Comparison of ENCODE assay signal across 36 cellular contexts in the genomic region with DNA sequence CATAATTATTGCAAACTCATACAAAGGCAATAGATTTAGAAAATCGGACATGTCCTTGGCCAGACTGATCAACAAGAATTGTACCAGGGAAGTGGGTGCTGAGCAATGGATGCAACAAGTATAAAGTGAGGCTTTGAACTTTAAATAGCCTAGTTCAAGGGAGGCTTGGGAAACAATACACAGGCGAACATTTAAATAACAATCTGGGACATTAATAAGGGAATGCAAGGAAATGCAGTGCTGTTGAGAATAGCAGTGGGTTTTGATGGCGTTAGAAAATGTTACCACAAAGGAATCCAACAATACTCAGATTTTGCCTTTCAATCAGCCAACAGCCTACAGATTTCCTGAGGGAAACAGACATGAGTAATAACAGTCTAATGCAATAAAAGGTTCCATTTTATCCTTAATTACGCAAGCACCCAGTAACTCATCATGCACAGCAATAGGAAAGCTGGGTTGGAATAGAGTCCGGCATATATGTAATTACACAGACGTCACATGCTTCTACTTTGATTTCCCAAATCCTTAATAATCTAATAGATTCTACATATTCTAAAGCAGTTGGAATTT.
A peak's percentile ranks its signal among the peaks of the same experiment; 100 is the strongest.
DNase-seq lines count a peak whose midpoint lies in the region; ATAC-seq, FAIRE-seq and TF ChIP-seq lines count a peak whose summit lies in the region.
"Had no signal": no experiment of that assay in that cellular context is flagged by ENCODE, and none has a peak within 500 bp of the region (broad histone marks: within the 10 kb centered on the region; RNA-seq: fewer than 3 reads in every experiment).

No MANE protein-coding gene starts in this region.

- no peak overlapping the region for H3K4me3 Mint-ChIP-seq in CD4-positive, alpha-beta memory T cell
- H3K4me3 Mint-ChIP-seq: activated naive CD4-positive, alpha-beta T cell treated with anti-CD3 and anti-CD28 coated beads, Interleukin-2, amount 50 U/mL, for 24 hours; naive thymus-derived CD4-positive, alpha-beta T cell; stimulated activated naive CD8-positive, alpha-beta T cell treated with anti-CD3 and anti-CD28 coated beads, Interleukin-15, amount 100 ng/mL, for 72 hours had no signal

- no peak overlapping the region for H3K27ac ChIP-seq in CD4-positive, alpha-beta memory T cell (ENCODE audit: low read depth, low read length)
- H3K27ac ChIP-seq in transverse colon: no peak overlapping the region
- H3K27ac ChIP-seq: BLaER1, HL-60, prostate gland, thoracic aorta, VCaP had no signal

- ATAC-seq in HG02798 (IDR thresholded peaks at IDR 0.05; ENCODE audit: poor library complexity, unreplicated experiment): no peak
- ATAC-seq: left ventricle myocardium superior; naive thymus-derived CD4-positive, alpha-beta T cell; sciatic nerve; stimulated activated naive CD8-positive, alpha-beta T cell treated with anti-CD3 and anti-CD28 coated beads, Interleukin-15, amount 100 ng/mL, for 72 hours had no signal

- POLR2A ChIA-PET in CD4-positive, alpha-beta memory T cell (lab: Charles Lee; ENCODE audit: partially characterized antibody): no interaction called here

- intact Hi-C loops in CD4-positive, alpha-beta memory T cell (cut with micrococcal nuclease): no loop called here
- intact Hi-C loops in transverse colon (cut with DNase I; ENCODE audit: low total_unique reads): no loop called here

- CTCF ChIA-PET in CD4-positive, alpha-beta memory T cell (lab: Charles Lee; ENCODE audit: partially characterized antibody): no interaction called here

- no peaks in the 10 kb centered on the region for H3K27me3 ChIP-seq in CD4-positive, alpha-beta memory T cell (ENCODE audit: insufficient read depth, low read length)
- H3K27me3 ChIP-seq in transverse colon: no peaks in the 10 kb centered on the region
- H3K27me3 ChIP-seq: BLaER1 had no signal

- no peak for TF ChIP-seq EP300 in transverse colon (IDR thresholded peaks at IDR 0.05; ENCODE audit: low read depth)

- TF ChIP-seq POLR2A in transverse colon (IDR thresholded peaks at IDR 0.05): no peak

- no peaks in the 10 kb centered on the region for H3K36me3 Mint-ChIP-seq in CD4-positive, alpha-beta memory T cell
- H3K36me3 Mint-ChIP-seq: activated naive CD4-positive, alpha-beta T cell treated with anti-CD3 and anti-CD28 coated beads, Interleukin-2, amount 50 U/mL, for 24 hours; naive thymus-derived CD4-positive, alpha-beta T cell had no signal

- H3K4me1 ChIP-seq in CD4-positive, alpha-beta memory T cell (ENCODE audit: insufficient read depth, low read length): no peaks in the 10 kb centered on the region
- H3K4me1 ChIP-seq in transverse colon: no peaks in the 10 kb centered on the region
- H3K4me1 ChIP-seq: BLaER1, prostate gland had no signal

- peak; percentile 9 for FAIRE-seq in islet of Langerhans (lab: Jason Lieb, UNC)
- FAIRE-seq: keratinocyte, urothelium cell line had no signal

- H3K4me3 ChIP-seq in CD4-positive, alpha-beta memory T cell (ENCODE audit: low read length in 2 of 2): no peak overlapping the region
- H3K4me3 ChIP-seq in transverse colon: no peak overlapping the region
- H3K4me3 ChIP-seq: BLaER1, prostate gland, thoracic aorta had no signal

- H3K4me1 Mint-ChIP-seq in CD4-positive, alpha-beta memory T cell: peaks cover 0 to 3% (median 0%) of the 10 kb centered on the region in 4 donors
- H3K4me1 Mint-ChIP-seq: activated naive CD4-positive, alpha-beta T cell treated with anti-CD3 and anti-CD28 coated beads, Interleukin-2, amount 50 U/mL, for 24 hours; naive thymus-derived CD4-positive, alpha-beta T cell; stimulated activated naive CD8-positive, alpha-beta T cell treated with anti-CD3 and anti-CD28 coated beads, Interleukin-15, amount 100 ng/mL, for 72 hours had no signal

- H3K27me3 Mint-ChIP-seq in CD4-positive, alpha-beta memory T cell: peaks cover 6 to 11% of the 10 kb centered on the region in 2 donors

- 70 to 71% methylated on average over 5 to 6 of the region's 6 CpGs for WGBS in transverse colon (ENCODE audit: low coverage in 1 of 2), 2 donors

- no peaks in the 10 kb centered on the region for H3K9me3 ChIP-seq in CD4-positive, alpha-beta memory T cell (ENCODE audit: control insufficient read depth in 1 of 2, low read length in 2 of 2)
- no peaks in the 10 kb centered on the region for H3K9me3 ChIP-seq in transverse colon
- H3K9me3 ChIP-seq: BLaER1, prostate gland, thoracic aorta had no signal

- DNase-seq in EL (peak; percentile 53), HT1080 (ENCODE audit: low read depth) (peak; percentile 20), astrocyte of the hippocampus (ENCODE audit: low read depth, low spot score) (peak; percentile 11), transverse colon (no peak)
- no peak for DNase-seq in CD4-positive, alpha-beta memory T cell
- DNase-seq: ACHN; activated CD4-positive, alpha-beta T cell treated with anti-CD3 and anti-CD28 coated beads for 48 hours; activated CD8-positive, alpha-beta memory T cell treated with anti-CD3 and anti-CD28 coated beads for 24 hours; activated T-cell treated with anti-CD3 and anti-CD28 coated beads for 4 hours; amygdala; GF-D8; glutamatergic neuron; Kasumi-1; left ventricle myocardium superior; naive thymus-derived CD4-positive, alpha-beta T cell; NCI-H1436 treated with DMSO at 0.1 percent for 48 hours; NCI-H2081 treated with DMSO at 0.1 percent for 48 hours; NCI-H345; NCI-H69; nucleus accumbens; SHP77; stimulated activated CD4-positive, alpha-beta T cell treated with anti-CD3 and anti-CD28 coated beads, Interleukin-12 subunit alpha, Interleukin-12 subunit beta, amount 100 ng/mL, for 4 hours; stimulated activated CD4-positive, alpha-beta T cell treated with anti-CD3 and anti-CD28 coated beads, Interleukin-2, amount 100 ng/mL, for 48 hours; stimulated activated naive CD8-positive, alpha-beta T cell treated with anti-CD3 and anti-CD28 coated beads, Interleukin-15, amount 100 ng/mL, for 72 hours; SW 1271 had no signal

- TF ChIP-seq CTCF in transverse colon (IDR thresholded peaks at IDR 0.05): no peak

- H3K9me3 Mint-ChIP-seq in CD4-positive, alpha-beta memory T cell: no peaks in the 10 kb centered on the region
- H3K9me3 Mint-ChIP-seq: activated naive CD4-positive, alpha-beta T cell treated with anti-CD3 and anti-CD28 coated beads, Interleukin-2, amount 50 U/mL, for 24 hours; naive thymus-derived CD4-positive, alpha-beta T cell; stimulated activated naive CD8-positive, alpha-beta T cell treated with anti-CD3 and anti-CD28 coated beads, Interleukin-15, amount 100 ng/mL, for 72 hours had no signal

- in situ Hi-C loops in transverse colon (cut with MboI; ENCODE audit: low pct_ligation_motif_present in 1 of 4, low pct_unique_long_range_greater_than_20kb in 1 of 4, low sequenced_read_pairs in 3 of 4): no loop called here

- no peak overlapping the region for H3K27ac Mint-ChIP-seq in CD4-positive, alpha-beta memory T cell
- H3K27ac Mint-ChIP-seq: activated naive CD4-positive, alpha-beta T cell treated with anti-CD3 and anti-CD28 coated beads, Interleukin-2, amount 50 U/mL, for 24 hours; naive thymus-derived CD4-positive, alpha-beta T cell; stimulated activated naive CD8-positive, alpha-beta T cell treated with anti-CD3 and anti-CD28 coated beads, Interleukin-15, amount 100 ng/mL, for 72 hours had no signal

- no peaks in the 10 kb centered on the region for H3K36me3 ChIP-seq in CD4-positive, alpha-beta memory T cell (ENCODE audit: insufficient read depth, low read length)
- H3K36me3 ChIP-seq in transverse colon: peaks cover 0 to 2% (median 0%) of the 10 kb centered on the region in 4 donors
- H3K36me3 ChIP-seq: BLaER1, prostate gland, thoracic aorta had no signal

Comparison
In these comparisons a context has a peak if more than half of its experiments do, and no peak if none do; other contexts are left out.
1. DNase-seq: peak in EL (single experiment), HT1080 (single experiment) and astrocyte of the hippocampus (single experiment); none in CD4-positive, alpha-beta memory T cell (0 of 5) and transverse colon (single experiment).